ENCODE assay signal across 20 cellular contexts in genomic region chr11:125465254-125465653, GRCh38.
"Had no signal": no experiment of that assay in that cellular context is flagged by ENCODE, and none has a peak within 500 bp of the region (broad histone marks: within the 10 kb centered on the region; RNA-seq: fewer than 3 reads in every experiment).

No MANE protein-coding gene starts in this region.

- ATAC-seq: gastroesophageal sphincter, heart left ventricle, left lung, natural killer cell, pancreas, right cardiac atrium had no signal

- H3K4me3 Mint-ChIP-seq: activated CD4-positive, alpha-beta T cell treated with anti-CD3 and anti-CD28 coated beads, Interleukin-2, amount 10 ng/mL, durations not matched to agents 7 days and 5 days; activated naive CD4-positive, alpha-beta T cell treated with anti-CD3 and anti-CD28 coated beads, Interleukin-2, amount 50 U/mL, for 24 hours; central memory CD8-positive, alpha-beta T cell; endodermal cell; mesothelial cell of epicardium; natural killer cell; stimulated activated naive CD8-positive, alpha-beta T cell treated with anti-CD3 and anti-CD28 coated beads, Interleukin-15, Interleukin-2, amounts not matched to agents 100 ng/mL and 50 ng/mL, for 24 hours; T-helper 1 cell treated with Interleukin-12 subunit alpha and Interleukin-12 subunit beta and Interleukin-4 antibody, amounts not matched to agents 30 μg/mL and 1 μg/mL, for 36 hours had no signal

- H3K9me3 ChIP-seq: colonic mucosa, gastroesophageal sphincter, heart left ventricle, left lung, pancreas, tibial nerve had no signal

- H3K36me3 Mint-ChIP-seq: activated naive CD4-positive, alpha-beta T cell treated with anti-CD3 and anti-CD28 coated beads, Interleukin-2, amount 50 U/mL, for 24 hours; mesothelial cell of epicardium; natural killer cell had no signal

- H3K27ac ChIP-seq: colonic mucosa, epithelial cell of prostate, gastroesophageal sphincter, heart left ventricle, left lung, pancreas, tibial nerve had no signal

- H3K36me3 ChIP-seq: colonic mucosa, left lung, pancreas had no signal

- H3K27ac Mint-ChIP-seq: activated CD4-positive, alpha-beta T cell treated with anti-CD3 and anti-CD28 coated beads, Interleukin-2, amount 10 ng/mL, durations not matched to agents 7 days and 5 days; activated naive CD4-positive, alpha-beta T cell treated with anti-CD3 and anti-CD28 coated beads, Interleukin-2, amount 50 U/mL, for 24 hours; endodermal cell; mesothelial cell of epicardium; stimulated activated naive CD8-positive, alpha-beta T cell treated with anti-CD3 and anti-CD28 coated beads, Interleukin-15, Interleukin-2, amounts not matched to agents 100 ng/mL and 50 ng/mL, for 24 hours; T-helper 1 cell treated with Interleukin-12 subunit alpha and Interleukin-12 subunit beta and Interleukin-4 antibody, amounts not matched to agents 30 μg/mL and 1 μg/mL, for 36 hours had no signal

- H3K9me3 Mint-ChIP-seq: activated CD4-positive, alpha-beta T cell treated with anti-CD3 and anti-CD28 coated beads, Interleukin-2, amount 10 ng/mL, durations not matched to agents 7 days and 5 days; activated naive CD4-positive, alpha-beta T cell treated with anti-CD3 and anti-CD28 coated beads, Interleukin-2, amount 50 U/mL, for 24 hours; central memory CD8-positive, alpha-beta T cell; endodermal cell; mesothelial cell of epicardium; natural killer cell; stimulated activated naive CD8-positive, alpha-beta T cell treated with anti-CD3 and anti-CD28 coated beads, Interleukin-15, Interleukin-2, amounts not matched to agents 100 ng/mL and 50 ng/mL, for 24 hours; T-helper 1 cell treated with Interleukin-12 subunit alpha and Interleukin-12 subunit beta and Interleukin-4 antibody, amounts not matched to agents 30 μg/mL and 1 μg/mL, for 36 hours had no signal

- H3K4me1 Mint-ChIP-seq: activated CD4-positive, alpha-beta T cell treated with anti-CD3 and anti-CD28 coated beads, Interleukin-2, amount 10 ng/mL, durations not matched to agents 7 days and 5 days; activated naive CD4-positive, alpha-beta T cell treated with anti-CD3 and anti-CD28 coated beads, Interleukin-2, amount 50 U/mL, for 24 hours; central memory CD8-positive, alpha-beta T cell; mesothelial cell of epicardium had no signal

- H3K27me3 ChIP-seq: colonic mucosa, gastroesophageal sphincter, heart left ventricle, pancreas, tibial nerve had no signal

- H3K4me3 ChIP-seq: colonic mucosa, gastroesophageal sphincter, heart left ventricle, left lung, lung, pancreas, tibial nerve had no signal

- FAIRE-seq: pancreas had no signal

- DNase-seq: activated CD4-positive, alpha-beta T cell treated with anti-CD3 and anti-CD28 coated beads, Interleukin-2, amount 10 ng/mL, durations not matched to agents 7 days and 5 days; activated gamma-delta T cell treated with Interleukin-2 at 50 U/mL for 16 hours; activated T-cell treated with anti-CD3 and anti-CD28 coated beads, Interleukin-2, amount 50 U/mL, for 1 hour; aorta; colonic mucosa; endodermal cell; heart left ventricle; left lung; natural killer cell; pancreas; right cardiac atrium had no signal

- H3K4me1 ChIP-seq: colonic mucosa, gastroesophageal sphincter, heart left ventricle, left lung, pancreas had no signal
